1 cellular context compared by ENCODE assay signal in genomic region chr10:101001225-101002035, GRCh38.
TF ChIP-seq lines count a peak whose summit lies in the region.

No MANE protein-coding gene starts in this region.

TF ChIP-seq in K562, 482 proteins besides CTCF, POLR2A, EP300 and RAD21 (continues in another document):
- no peak for TF ChIP-seq ZNF79 (CRISPR knock-in tag; IDR thresholded peaks at IDR 0.05; ENCODE audit: low read depth)
- no peak for TF ChIP-seq MGA (IDR thresholded peaks at IDR 0.05)
- no peak for TF ChIP-seq ASH1L (IDR thresholded peaks at IDR 0.05; ENCODE audit: borderline replicate concordance, low read depth, partially characterized antibody)
- TF ChIP-seq, protein P1, sequence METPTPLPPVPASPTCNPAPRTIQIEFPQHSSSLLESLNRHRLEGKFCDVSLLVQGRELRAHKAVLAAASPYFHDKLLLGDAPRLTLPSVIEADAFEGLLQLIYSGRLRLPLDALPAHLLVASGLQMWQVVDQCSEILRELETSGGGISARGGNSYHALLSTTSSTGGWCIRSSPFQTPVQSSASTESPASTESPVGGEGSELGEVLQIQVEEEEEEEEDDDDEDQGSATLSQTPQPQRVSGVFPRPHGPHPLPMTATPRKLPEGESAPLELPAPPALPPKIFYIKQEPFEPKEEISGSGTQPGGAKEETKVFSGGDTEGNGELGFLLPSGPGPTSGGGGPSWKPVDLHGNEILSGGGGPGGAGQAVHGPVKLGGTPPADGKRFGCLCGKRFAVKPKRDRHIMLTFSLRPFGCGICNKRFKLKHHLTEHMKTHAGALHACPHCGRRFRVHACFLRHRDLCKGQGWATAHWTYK (CRISPR knock-in tag; IDR thresholded peaks at IDR 0.05), result no peak
- no peak for TF ChIP-seq TFAM (CRISPR knock-in tag; conservative IDR thresholded peaks at IDR 0.05)
- TF ChIP-seq, protein P2, sequence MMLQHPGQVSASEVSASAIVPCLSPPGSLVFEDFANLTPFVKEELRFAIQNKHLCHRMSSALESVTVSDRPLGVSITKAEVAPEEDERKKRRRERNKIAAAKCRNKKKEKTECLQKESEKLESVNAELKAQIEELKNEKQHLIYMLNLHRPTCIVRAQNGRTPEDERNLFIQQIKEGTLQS (IDR thresholded peaks at IDR 0.05), result peak; percentile 48
- TF ChIP-seq, protein P2 (CRISPR knock-in tag; conservative IDR thresholded peaks at IDR 0.05), result no peak
- TF ChIP-seq, protein P3, sequence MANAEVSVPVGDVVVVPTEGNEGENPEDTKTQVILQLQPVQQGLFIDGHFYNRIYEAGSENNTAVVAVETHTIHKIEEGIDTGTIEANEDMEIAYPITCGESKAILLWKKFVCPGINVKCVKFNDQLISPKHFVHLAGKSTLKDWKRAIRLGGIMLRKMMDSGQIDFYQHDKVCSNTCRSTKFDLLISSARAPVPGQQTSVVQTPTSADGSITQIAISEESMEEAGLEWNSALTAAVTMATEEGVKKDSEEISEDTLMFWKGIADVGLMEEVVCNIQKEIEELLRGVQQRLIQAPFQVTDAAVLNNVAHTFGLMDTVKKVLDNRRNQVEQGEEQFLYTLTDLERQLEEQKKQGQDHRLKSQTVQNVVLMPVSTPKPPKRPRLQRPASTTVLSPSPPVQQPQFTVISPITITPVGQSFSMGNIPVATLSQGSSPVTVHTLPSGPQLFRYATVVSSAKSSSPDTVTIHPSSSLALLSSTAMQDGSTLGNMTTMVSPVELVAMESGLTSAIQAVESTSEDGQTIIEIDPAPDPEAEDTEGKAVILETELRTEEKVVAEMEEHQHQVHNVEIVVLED (CRISPR knock-in tag; IDR thresholded peaks at IDR 0.05), result no peak
- TF ChIP-seq, protein P4, sequence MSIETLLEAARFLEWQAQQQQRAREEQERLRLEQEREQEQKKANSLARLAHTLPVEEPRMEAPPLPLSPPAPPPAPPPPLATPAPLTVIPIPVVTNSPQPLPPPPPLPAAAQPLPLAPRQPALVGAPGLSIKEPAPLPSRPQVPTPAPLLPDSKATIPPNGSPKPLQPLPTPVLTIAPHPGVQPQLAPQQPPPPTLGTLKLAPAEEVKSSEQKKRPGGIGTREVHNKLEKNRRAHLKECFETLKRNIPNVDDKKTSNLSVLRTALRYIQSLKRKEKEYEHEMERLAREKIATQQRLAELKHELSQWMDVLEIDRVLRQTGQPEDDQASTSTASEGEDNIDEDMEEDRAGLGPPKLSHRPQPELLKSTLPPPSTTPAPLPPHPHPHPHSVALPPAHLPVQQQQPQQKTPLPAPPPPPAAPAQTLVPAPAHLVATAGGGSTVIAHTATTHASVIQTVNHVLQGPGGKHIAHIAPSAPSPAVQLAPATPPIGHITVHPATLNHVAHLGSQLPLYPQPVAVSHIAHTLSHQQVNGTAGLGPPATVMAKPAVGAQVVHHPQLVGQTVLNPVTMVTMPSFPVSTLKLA (conservative IDR thresholded peaks at IDR 0.05), result 0 out of 4 replicates have a peak, but pooled peaks of 1 of the 2 experiments have one; percentile 12
- TF ChIP-seq SP1 (CRISPR knock-in tag; IDR thresholded peaks at IDR 0.05), result no peak
- no peak for TF ChIP-seq NFE2L1 (tag; IDR thresholded peaks at IDR 0.05; ENCODE audit: borderline replicate concordance, low read depth)
- TF ChIP-seq ZNF197 (CRISPR knock-in tag; IDR thresholded peaks at IDR 0.05; ENCODE audit: low read depth), result no peak
- TF ChIP-seq, protein P5, sequence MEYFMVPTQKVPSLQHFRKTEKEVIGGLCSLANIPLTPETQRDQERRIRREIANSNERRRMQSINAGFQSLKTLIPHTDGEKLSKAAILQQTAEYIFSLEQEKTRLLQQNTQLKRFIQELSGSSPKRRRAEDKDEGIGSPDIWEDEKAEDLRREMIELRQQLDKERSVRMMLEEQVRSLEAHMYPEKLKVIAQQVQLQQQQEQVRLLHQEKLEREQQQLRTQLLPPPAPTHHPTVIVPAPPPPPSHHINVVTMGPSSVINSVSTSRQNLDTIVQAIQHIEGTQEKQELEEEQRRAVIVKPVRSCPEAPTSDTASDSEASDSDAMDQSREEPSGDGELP (CRISPR knock-in tag; IDR thresholded peaks at IDR 0.05; ENCODE audit: borderline replicate concordance), result peak; percentile 35; the same call in 1 of the 2 replicates
- TF ChIP-seq, protein P6, sequence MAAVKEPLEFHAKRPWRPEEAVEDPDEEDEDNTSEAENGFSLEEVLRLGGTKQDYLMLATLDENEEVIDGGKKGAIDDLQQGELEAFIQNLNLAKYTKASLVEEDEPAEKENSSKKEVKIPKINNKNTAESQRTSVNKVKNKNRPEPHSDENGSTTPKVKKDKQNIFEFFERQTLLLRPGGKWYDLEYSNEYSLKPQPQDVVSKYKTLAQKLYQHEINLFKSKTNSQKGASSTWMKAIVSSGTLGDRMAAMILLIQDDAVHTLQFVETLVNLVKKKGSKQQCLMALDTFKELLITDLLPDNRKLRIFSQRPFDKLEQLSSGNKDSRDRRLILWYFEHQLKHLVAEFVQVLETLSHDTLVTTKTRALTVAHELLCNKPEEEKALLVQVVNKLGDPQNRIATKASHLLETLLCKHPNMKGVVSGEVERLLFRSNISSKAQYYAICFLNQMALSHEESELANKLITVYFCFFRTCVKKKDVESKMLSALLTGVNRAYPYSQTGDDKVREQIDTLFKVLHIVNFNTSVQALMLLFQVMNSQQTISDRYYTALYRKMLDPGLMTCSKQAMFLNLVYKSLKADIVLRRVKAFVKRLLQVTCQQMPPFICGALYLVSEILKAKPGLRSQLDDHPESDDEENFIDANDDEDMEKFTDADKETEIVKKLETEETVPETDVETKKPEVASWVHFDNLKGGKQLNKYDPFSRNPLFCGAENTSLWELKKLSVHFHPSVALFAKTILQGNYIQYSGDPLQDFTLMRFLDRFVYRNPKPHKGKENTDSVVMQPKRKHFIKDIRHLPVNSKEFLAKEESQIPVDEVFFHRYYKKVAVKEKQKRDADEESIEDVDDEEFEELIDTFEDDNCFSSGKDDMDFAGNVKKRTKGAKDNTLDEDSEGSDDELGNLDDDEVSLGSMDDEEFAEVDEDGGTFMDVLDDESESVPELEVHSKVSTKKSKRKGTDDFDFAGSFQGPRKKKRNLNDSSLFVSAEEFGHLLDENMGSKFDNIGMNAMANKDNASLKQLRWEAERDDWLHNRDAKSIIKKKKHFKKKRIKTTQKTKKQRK (IDR thresholded peaks at IDR 0.05; ENCODE audit: borderline replicate concordance, low read depth, low read length), result no peak
- TF ChIP-seq CREB3L1 (IDR thresholded peaks at IDR 0.05; ENCODE audit: borderline replicate concordance, low read depth), result no peak
- TF ChIP-seq GABPA (tag; conservative IDR thresholded peaks at IDR 0.05; ENCODE audit: low read depth), result peak; percentile 46
- TF ChIP-seq, protein P7, sequence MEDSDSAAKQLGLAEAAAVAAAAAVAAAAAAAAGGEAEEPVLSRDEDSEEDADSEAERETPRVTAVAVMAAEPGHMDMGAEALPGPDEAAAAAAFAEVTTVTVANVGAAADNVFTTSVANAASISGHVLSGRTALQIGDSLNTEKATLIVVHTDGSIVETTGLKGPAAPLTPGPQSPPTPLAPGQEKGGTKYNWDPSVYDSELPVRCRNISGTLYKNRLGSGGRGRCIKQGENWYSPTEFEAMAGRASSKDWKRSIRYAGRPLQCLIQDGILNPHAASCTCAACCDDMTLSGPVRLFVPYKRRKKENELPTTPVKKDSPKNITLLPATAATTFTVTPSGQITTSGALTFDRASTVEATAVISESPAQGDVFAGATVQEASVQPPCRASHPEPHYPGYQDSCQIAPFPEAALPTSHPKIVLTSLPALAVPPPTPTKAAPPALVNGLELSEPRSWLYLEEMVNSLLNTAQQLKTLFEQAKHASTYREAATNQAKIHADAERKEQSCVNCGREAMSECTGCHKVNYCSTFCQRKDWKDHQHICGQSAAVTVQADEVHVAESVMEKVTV (CRISPR knock-in tag; IDR thresholded peaks at IDR 0.05), result no peak
- no peak for TF ChIP-seq JUND (IDR thresholded peaks at IDR 0.05; ENCODE audit: borderline replicate concordance, low read depth, low read length)
- no peak for TF ChIP-seq JUND (tag; IDR thresholded peaks at IDR 0.05; ENCODE audit: borderline replicate concordance, low read depth, low read length)
- TF ChIP-seq MTA3 (IDR thresholded peaks at IDR 0.05; ENCODE audit: borderline replicate concordance), result no peak
- no peak for TF ChIP-seq NCOR1 (IDR thresholded peaks at IDR 0.05)
